ENCODE assay signal across 8 cellular contexts in genomic region chr10:114403545-114404161, GRCh38. TPM values are rescaled to one million over a fixed set of nuclear protein-coding genes. Genes with fewer than 3 reads are reported as not detected.
DNase-seq lines count a peak whose midpoint lies in the region; ATAC-seq and TF ChIP-seq lines count a peak whose summit lies in the region.

No MANE protein-coding gene starts in this region.

- no peaks in the 10 kb centered on the region for H3K9me3 ChIP-seq in left ventricle myocardium inferior (replicated peaks)

- H3K4me3 ChIP-seq in left ventricle myocardium inferior (peak overlapping the region; percentile 75), retinal pigment epithelial cell (ENCODE audit: low read length) (peak overlapping the region; percentile 29)

- CTCF ChIA-PET in GM10248 (lab: Yijun Ruan, JAX): interaction anchor here (0.9 to 2.3 kb wide), 12 partner anchors 9 to 130 kb away, joined by 3 to 24 read pairs (median 4); no protein-coding TSS in a partner anchor

- peaks cover 62% of the 10 kb centered on the region for H3K4me1 ChIP-seq in left ventricle myocardium inferior

- POLR2A ChIA-PET in GM10248 (lab: Yijun Ruan, JAX): interaction anchor here (0.6 to 1.1 kb wide), 3 partner anchors 16 to 319 kb away, joined by 3 read pairs; no protein-coding TSS in a partner anchor

- peak; percentile 47 for DNase-seq in GM10248 (ENCODE audit: extremely low spot score)
- peak; percentile 37 for DNase-seq in left ventricle myocardium inferior
- DNase-seq in retinal pigment epithelial cell (ENCODE audit: low read depth): no peak
- DNase-seq in NCI-H524 treated with DMSO at 0.1 percent for 48 hours (lab: John Stamatoyannopoulos, UW): no peak
- DNase-seq in NCI-H1105 (lab: John Stamatoyannopoulos, UW): no peak

- intact Hi-C loops in left ventricle myocardium inferior (cut with micrococcal nuclease): no loop called here

- ATAC-seq in GM18873 (IDR thresholded peaks at IDR 0.05; ENCODE audit: low FRiP score, unreplicated experiment): no peak
- no peak for ATAC-seq in HG03095 (IDR thresholded peaks at IDR 0.05; ENCODE audit: unreplicated experiment)

- H3K27ac ChIP-seq in VCaP: peak overlapping the region; percentile 3; the same call in 1 of the 2 replicates
- peak overlapping the region; percentile 58 for H3K27ac ChIP-seq in left ventricle myocardium inferior (replicated peaks)

- no peaks in the 10 kb centered on the region for H3K36me3 ChIP-seq in left ventricle myocardium inferior

- peaks cover 65% of the 10 kb centered on the region for H3K27me3 ChIP-seq in left ventricle myocardium inferior (ENCODE audit: low read depth)

- peak; percentile 36 for TF ChIP-seq CTCF in GM10248 (IDR thresholded peaks at IDR 0.05; ENCODE audit: control extremely low read depth, extremely low read depth, low read depth, missing control alignments)
- peak; percentile 34; the same call in 1 of the 2 replicates for TF ChIP-seq CTCF in VCaP (conservative IDR thresholded peaks at IDR 0.05)
- TF ChIP-seq CTCF in left ventricle myocardium inferior (IDR thresholded peaks at IDR 0.05; ENCODE audit: borderline replicate concordance): peak; percentile 40
- TF ChIP-seq CTCF in retinal pigment epithelial cell (conservative IDR thresholded peaks at IDR 0.05; ENCODE audit: low read depth, low read length): peak; percentile 33

RNA-seq across cellular contexts. Expression of gene AFAP1L2, which starts 0.6 kb away (rescaled TPM):
- total RNA-seq in left ventricle myocardium inferior: 7.0 TPM

Comparison
In these comparisons a context has a peak if more than half of its experiments do, and no peak if none do; other contexts are left out.
1. DNase-seq: peak in GM10248 (single experiment) and left ventricle myocardium inferior (single experiment); none in retinal pigment epithelial cell (single experiment), NCI-H524 treated with DMSO at 0.1 percent for 48 hours (single experiment) and NCI-H1105 (single experiment).
2. Peak in every context shown above with its lines, with median percentiles within 50 percentile points of each other: CTCF ChIP-seq.